ENCODE assay signal across 17 cellular contexts in the genomic region with DNA sequence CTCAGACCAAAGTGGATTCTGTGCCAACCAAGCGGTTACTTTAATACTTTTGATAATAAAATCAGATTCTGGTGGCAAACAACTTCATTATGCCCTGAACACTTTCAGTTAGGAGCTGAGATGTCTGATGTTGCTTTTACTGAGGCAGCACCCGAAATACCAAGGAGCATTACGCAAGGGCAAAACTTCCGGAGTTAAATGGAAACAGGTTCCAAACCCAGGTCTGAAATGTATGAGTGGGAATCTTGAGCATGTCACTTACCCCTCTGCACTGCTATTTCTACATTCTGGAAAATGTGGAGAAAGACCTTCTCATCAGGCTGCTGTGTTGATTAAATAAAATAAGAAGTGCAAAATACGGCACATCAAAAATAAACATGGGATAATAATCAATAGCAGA.
"Had no signal": no experiment of that assay in that cellular context is flagged by ENCODE, and none has a peak within 500 bp of the region (broad histone marks: within the 10 kb centered on the region; RNA-seq: fewer than 3 reads in every experiment).

No MANE protein-coding gene starts in this region.

- H3K4me1 Mint-ChIP-seq: naive thymus-derived CD4-positive, alpha-beta T cell; stimulated activated naive B cell treated with anti-CD40 and anti-IgM and Interleukin-4, amounts not matched to agents 10 μg/mL and 1 μg/mL and 100 μg/mL, for 72 hours had no signal

- H3K27me3 Mint-ChIP-seq: activated naive CD8-positive, alpha-beta T cell; activated T-cell treated with anti-CD3 and anti-CD28 coated beads, Interleukin-2, amount 50 U/mL, for 24 hours; naive thymus-derived CD4-positive, alpha-beta T cell; progenitor cell of endocrine pancreas had no signal

- H3K9me3 ChIP-seq: esophagus squamous epithelium, spleen, upper lobe of left lung had no signal

- H3K4me3 Mint-ChIP-seq: activated naive CD8-positive, alpha-beta T cell; activated T-cell treated with anti-CD3 and anti-CD28 coated beads, Interleukin-2, amount 50 U/mL, for 24 hours; naive thymus-derived CD4-positive, alpha-beta T cell; stimulated activated naive B cell treated with anti-CD40 and anti-IgM and Interleukin-4, amounts not matched to agents 10 μg/mL and 1 μg/mL and 100 μg/mL, for 72 hours had no signal

- H3K4me3 ChIP-seq: esophagus squamous epithelium, lung, spleen, upper lobe of left lung had no signal

- DNase-seq: activated gamma-delta T cell; activated T-cell treated with anti-CD3 and anti-CD28 coated beads, Interleukin-2, amount 50 U/mL, for 24 hours; brain microvascular endothelial cell; esophagus squamous epithelium; hypothalamus; naive thymus-derived CD4-positive, alpha-beta T cell; nucleus accumbens; spleen; stimulated activated CD4-positive, alpha-beta T cell treated with anti-CD3 and anti-CD28 coated beads, Interleukin-1b, Interleukin-23, amount 100 ng/mL, for 48 hours; stimulated activated naive B cell treated with anti-CD40 and anti-IgM and Interleukin-4, amounts not matched to agents 10 μg/mL and 1 μg/mL and 100 μg/mL, for 72 hours; T-helper 2 cell; upper lobe of left lung had no signal

- H3K4me1 ChIP-seq: esophagus squamous epithelium, spleen had no signal

- H3K36me3 Mint-ChIP-seq: activated naive CD8-positive, alpha-beta T cell had no signal

- H3K27ac Mint-ChIP-seq: activated naive CD8-positive, alpha-beta T cell; activated T-cell treated with anti-CD3 and anti-CD28 coated beads, Interleukin-2, amount 50 U/mL, for 24 hours; naive thymus-derived CD4-positive, alpha-beta T cell; stimulated activated naive B cell treated with anti-CD40 and anti-IgM and Interleukin-4, amounts not matched to agents 10 μg/mL and 1 μg/mL and 100 μg/mL, for 72 hours had no signal

- H3K27ac ChIP-seq: brain microvascular endothelial cell, esophagus squamous epithelium, spleen, upper lobe of left lung had no signal

- ATAC-seq: activated CD4-positive, CD25-positive, alpha-beta regulatory T cell treated with anti-CD3 and anti-CD28 coated beads, Interleukin-2, amount 50 U/mL, for 24 hours; naive thymus-derived CD4-positive, alpha-beta T cell; sciatic nerve; stimulated activated naive B cell treated with anti-CD40 and anti-IgM and Interleukin-4, amounts not matched to agents 10 μg/mL and 1 μg/mL and 100 μg/mL, for 72 hours had no signal

- H3K36me3 ChIP-seq: brain microvascular endothelial cell had no signal

- H3K27me3 ChIP-seq: brain microvascular endothelial cell, esophagus squamous epithelium, spleen, upper lobe of left lung had no signal
